ENCODE assay signal across 11 cellular contexts in the genomic region with DNA sequence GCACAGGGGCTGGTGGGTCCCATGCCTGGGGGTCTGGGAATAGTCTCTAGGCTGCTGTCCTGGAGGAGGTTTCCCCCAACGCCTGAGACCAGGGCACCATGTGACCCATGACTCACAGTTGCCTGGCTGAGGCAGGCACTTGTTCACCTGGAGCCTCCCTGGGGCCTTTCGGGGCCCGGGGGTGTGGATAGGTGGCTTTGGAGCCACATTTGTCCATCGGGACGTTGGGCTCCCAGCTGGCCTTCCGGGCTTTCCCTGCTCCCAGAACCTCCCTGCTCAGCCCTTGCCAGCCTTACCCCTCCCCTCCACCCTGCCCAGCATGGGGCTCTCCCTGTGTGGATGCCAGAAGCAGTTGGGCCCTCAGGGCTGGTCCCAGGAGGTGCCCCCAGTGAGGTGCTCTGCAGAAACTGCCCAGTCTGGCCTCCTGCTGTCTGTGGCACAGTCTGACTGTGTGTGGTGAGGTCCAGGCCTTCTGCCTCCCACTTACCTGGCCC. TPM values are rescaled to one million over a fixed set of nuclear protein-coding genes. Genes with fewer than 3 reads are reported as not detected.
DNase-seq lines count a peak whose midpoint lies in the region; ATAC-seq and TF ChIP-seq lines count a peak whose summit lies in the region.
"Had no signal": no experiment of that assay in that cellular context is flagged by ENCODE, and none has a peak within 500 bp of the region (broad histone marks: within the 10 kb centered on the region; RNA-seq: fewer than 3 reads in every experiment).

No MANE protein-coding gene starts in this region.

- WGBS in mammary epithelial cell (ENCODE audit: low coverage, missing lambda C conversion rate) = 47% methylated on average over 5 of the region's 6 CpGs
- WGBS in aorta, 2 donors = 47 to 66% methylated on average over 5 to 6 of the region's 6 CpGs

- intact Hi-C loops in Right ventricle myocardium superior (cut with DNase I) = no loop called here
- intact Hi-C loops in cardiac septum (cut with DNase I) = loop anchor here (10.0 kb wide), 1 partner anchor 129 kb away; no protein-coding TSS in a partner anchor
- intact Hi-C loops in mammary epithelial cell (cut with micrococcal nuclease) = no loop called here
- intact Hi-C loops in aorta (cut with DNase I) = no loop called here

- CTCF ChIA-PET in mammary epithelial cell (lab: Charles Lee; ENCODE audit: low non-redundant PET) = no interaction called here

- H3K9me3 ChIP-seq in mammary epithelial cell (replicated peaks; ENCODE audit: insufficient read depth, low read length) (no peaks in the 10 kb centered on the region), aorta (ENCODE audit: control insufficient read depth, low read length) (no peaks in the 10 kb centered on the region)

- no peaks in the 10 kb centered on the region for H3K27me3 ChIP-seq in mammary epithelial cell (ENCODE audit: insufficient read depth, low read length)
- no peaks in the 10 kb centered on the region for H3K27me3 ChIP-seq in aorta (ENCODE audit: control insufficient read depth in 1 of 2, insufficient read depth in 2 of 2, low read length in 1 of 2)

- H3K9ac ChIP-seq in mammary epithelial cell (ENCODE audit: insufficient read depth, low read length) = no peak overlapping the region

- no TSS peak for BruUV-seq in mammary epithelial cell (replicated peaks; lab: Mats Ljungman, UMichigan)

- H3K27ac ChIP-seq in mammary epithelial cell (ENCODE audit: insufficient read depth, low read depth, low read length) (no peak overlapping the region), aorta (ENCODE audit: low read depth in 1 of 2, low read length in 2 of 2) (no peak overlapping the region)

- TF ChIP-seq CTCF in mammary epithelial cell (conservative IDR thresholded peaks at IDR 0.05 in 1 of 2, IDR thresholded peaks at IDR 0.05 in 1 of 2; ENCODE audit: extremely low read depth in 1 of 2, insufficient read depth in 1 of 2, low read depth in 1 of 2, low read length in 2 of 2) = no peak

- H3K36me3 ChIP-seq in mammary epithelial cell (ENCODE audit: insufficient read depth, low read length) = no peaks in the 10 kb centered on the region
- peaks cover 2 to 9% of the 10 kb centered on the region in 2 donors for H3K36me3 ChIP-seq in aorta (ENCODE audit: control insufficient read depth in 1 of 2, insufficient read depth in 2 of 2, low read length in 1 of 2)

- ATAC-seq in Right ventricle myocardium superior (ENCODE audit: poor library complexity) (no peak), aorta (ENCODE audit: low FRiP score) (no peak), GM19467 (IDR thresholded peaks at IDR 0.05; ENCODE audit: unreplicated experiment) (no peak), HG03378 (IDR thresholded peaks at IDR 0.05; ENCODE audit: unreplicated experiment) (no peak)

- DNase-seq in Right ventricle myocardium superior = peak; percentile 32
- DNase-seq in cardiac septum (ENCODE audit: low spot score) = no peak
- DNase-seq in mammary epithelial cell = peak; percentile 14
- peak; percentile 86 for DNase-seq in mesenteric fat pad (ENCODE audit: low spot score)
- peak; percentile 42 to 72 for DNase-seq in aorta
- DNase-seq in pons (ENCODE audit: low spot score) = no peak
- DNase-seq: AML-193, NCI-H1048, NCI-H774 had no signal

- H2AFZ ChIP-seq in mammary epithelial cell (ENCODE audit: low read depth, low read length) = no peak overlapping the region

- H3K4me1 ChIP-seq in mammary epithelial cell (ENCODE audit: insufficient read depth, low read length) = peaks cover 7% of the 10 kb centered on the region
- no peaks in the 10 kb centered on the region for H3K4me1 ChIP-seq in aorta (ENCODE audit: control insufficient read depth in 1 of 2, insufficient read depth in 2 of 2, low read length in 2 of 2)

- H3K4me3 ChIP-seq in mammary epithelial cell (replicated peaks in 1 of 3; ENCODE audit: insufficient read depth in 1 of 3, low read depth in 2 of 3, low read length in 3 of 3) (no peak overlapping the region), aorta (ENCODE audit: low read length in 2 of 2) (no peak overlapping the region)

- no peak overlapping the region for H3K4me2 ChIP-seq in mammary epithelial cell (ENCODE audit: insufficient read depth, low read depth, low read length)

- dilution Hi-C loops in mammary epithelial cell (cut with HindIII; ENCODE audit: low sequenced_read_pairs) = no loop called here

- no peaks in the 10 kb centered on the region for H4K20me1 ChIP-seq in mammary epithelial cell (ENCODE audit: insufficient read depth, low read length)

- in situ Hi-C loops in mammary epithelial cell (cut with MboI; ENCODE audit: low sequenced_read_pairs in 2 of 2) = no loop called here

- no peaks in the 10 kb centered on the region for H3K79me2 ChIP-seq in mammary epithelial cell (ENCODE audit: insufficient read depth, low read length)

RNA-seq across cellular contexts. Expression of gene COL6A1, which starts 14.2 kb away (rescaled TPM):
- 173 TPM for total RNA-seq in Right ventricle myocardium superior
- 140 TPM for total RNA-seq in cardiac septum
- total RNA-seq in mammary epithelial cell = 100 to 1,000 TPM in 1 of 2 donors, 1 to 10 TPM in 1; 9.1 to 156 TPM
- 12.0 TPM for polyA plus RNA-seq in mammary epithelial cell
- 4.4 TPM for polyA minus RNA-seq in mammary epithelial cell
- total RNA-seq in mesenteric fat pad = 521 TPM
- 100 to 1,000 TPM; 458 to 593 TPM for total RNA-seq in aorta
- polyA plus RNA-seq in aorta = 1,000 to 10,000 TPM in 1 of 2 donors, 100 to 1,000 TPM in 1; 156 to 1,773 TPM

Comparison
In these comparisons a context has a peak if more than half of its experiments do, and no peak if none do; other contexts are left out.
1. DNase-seq: peak in Right ventricle myocardium superior (single experiment), mammary epithelial cell (single experiment), mesenteric fat pad (single experiment) and aorta (2 of 2); none in cardiac septum (single experiment) and pons (single experiment).